19 cellular contexts compared by ENCODE assay signal in the genomic region with DNA sequence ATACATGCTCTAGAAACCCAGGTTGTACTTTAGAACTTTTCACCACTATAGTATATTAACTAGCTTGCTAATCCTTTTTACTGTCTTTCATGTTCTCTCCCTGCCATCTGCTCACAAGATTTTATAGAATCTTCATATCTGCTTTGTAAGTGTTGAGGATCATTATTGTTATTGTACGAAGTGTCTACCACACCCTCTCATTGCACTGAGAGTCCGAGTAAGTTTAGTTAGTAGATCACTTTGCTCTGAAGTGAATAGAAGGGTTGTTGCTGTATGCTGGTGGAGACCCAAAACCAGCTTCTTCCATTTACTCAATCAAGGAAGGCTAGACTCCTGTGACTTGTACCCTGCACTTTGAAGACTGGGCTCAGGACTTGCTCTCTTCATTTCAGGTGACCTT. TPM values are rescaled to one million over a fixed set of nuclear protein-coding genes. Genes with fewer than 3 reads are reported as not detected.
DNase-seq lines count a peak whose midpoint lies in the region; ATAC-seq, FAIRE-seq and TF ChIP-seq lines count a peak whose summit lies in the region.
"Had no signal": no experiment of that assay in that cellular context is flagged by ENCODE, and none has a peak within 500 bp of the region (broad histone marks: within the 10 kb centered on the region; RNA-seq: fewer than 3 reads in every experiment).

No MANE protein-coding gene starts in this region.

- H3K27ac Mint-ChIP-seq in MCF 10A (ENCODE audit: low read depth, unreplicated experiment) (peak overlapping the region; percentile 27), type B pancreatic cell (peak overlapping the region; percentile 68)
- H3K27ac Mint-ChIP-seq: activated B cell treated with CpG ODN at 0.5 μM for 24 hours; activated CD8-positive, alpha-beta T cell treated with anti-CD3 and anti-CD28 coated beads, Interleukin-2, amount 10 ng/mL, durations not matched to agents 7 days and 5 days; activated naive CD4-positive, alpha-beta T cell treated with anti-CD3 and anti-CD28 coated beads, Interleukin-2, amount 10 ng/mL, durations not matched to agents 7 days and 5 days; activated T-cell treated with anti-CD3 and anti-CD28 coated beads, Interleukin-2, amount 50 U/mL, for 24 hours had no signal

- peak; percentile 23 for FAIRE-seq in K562 (lab: Jason Lieb, UNC)

- H4K20me1 ChIP-seq in mammary epithelial cell (ENCODE audit: insufficient read depth, low read length) (no peaks in the 10 kb centered on the region), K562 (replicated peaks; ENCODE audit: control insufficient read depth, insufficient read depth, low read length) (no peaks in the 10 kb centered on the region; the same call in 1 of the 2 replicates)

- no peak overlapping the region for H2AFZ ChIP-seq in mammary epithelial cell (ENCODE audit: low read depth, low read length)
- no peak overlapping the region for H2AFZ ChIP-seq in K562 (ENCODE audit: low read depth, low read length)

- dilution Hi-C loops in mammary epithelial cell (cut with HindIII; ENCODE audit: low sequenced_read_pairs) = no loop called here

- peaks cover 3% of the 10 kb centered on the region for H3K9me3 Mint-ChIP-seq in MCF 10A (ENCODE audit: unreplicated experiment)
- no peaks in the 10 kb centered on the region for H3K9me3 Mint-ChIP-seq in type B pancreatic cell
- H3K9me3 Mint-ChIP-seq: activated B cell treated with CpG ODN at 0.5 μM for 24 hours; activated naive CD4-positive, alpha-beta T cell treated with anti-CD3 and anti-CD28 coated beads, Interleukin-2, amount 10 ng/mL, durations not matched to agents 7 days and 5 days; activated T-cell treated with anti-CD3 and anti-CD28 coated beads, Interleukin-2, amount 50 U/mL, for 24 hours had no signal

- no peak overlapping the region for H3K4me3 Mint-ChIP-seq in MCF 10A (ENCODE audit: unreplicated experiment)
- H3K4me3 Mint-ChIP-seq in type B pancreatic cell = peak overlapping the region; percentile 14
- H3K4me3 Mint-ChIP-seq: activated B cell treated with CpG ODN at 0.5 μM for 24 hours; activated CD8-positive, alpha-beta T cell treated with anti-CD3 and anti-CD28 coated beads, Interleukin-2, amount 10 ng/mL, durations not matched to agents 7 days and 5 days; activated naive CD4-positive, alpha-beta T cell treated with anti-CD3 and anti-CD28 coated beads, Interleukin-2, amount 10 ng/mL, durations not matched to agents 7 days and 5 days; activated T-cell treated with anti-CD3 and anti-CD28 coated beads, Interleukin-2, amount 50 U/mL, for 24 hours had no signal

- no peak overlapping the region for H3K4me3 ChIP-seq in mammary epithelial cell (replicated peaks in 1 of 3; ENCODE audit: insufficient read depth in 1 of 3, low read depth in 2 of 3, low read length in 3 of 3)
- no peak overlapping the region for H3K4me3 ChIP-seq in K562
- peak overlapping the region; percentile 25 to 59 for H3K4me3 ChIP-seq in mucosa of rectum (ENCODE audit: low read length in 2 of 2)
- H3K4me3 ChIP-seq in vagina = no peak overlapping the region

- POLR2A ChIA-PET in MCF 10A (lab: Yijun Ruan, JAX) = interaction anchor here (0.5 to 8.6 kb wide), 5 partner anchors 8 to 83 kb away, joined by 3 to 66 read pairs (median 12); partner anchors contain the start of gene GAB1
- POLR2A ChIA-PET in K562 (lab: Yijun Ruan, JAX) = interaction anchor here (2.1 to 2.4 kb wide), 2 partner anchors 10 to 16 kb away, joined by 4 to 11 read pairs; no protein-coding TSS in a partner anchor

- H3K9ac ChIP-seq in mammary epithelial cell (ENCODE audit: insufficient read depth, low read length) = no peak overlapping the region
- H3K9ac ChIP-seq in K562 (ENCODE audit: insufficient read depth in 1 of 2, low read depth in 2 of 2, low read length in 2 of 2) = no peak overlapping the region
- H3K9ac ChIP-seq in mucosa of rectum (ENCODE audit: low read depth in 1 of 2, low read length in 2 of 2) = no peak overlapping the region

- H3K4me1 ChIP-seq in mammary epithelial cell (ENCODE audit: insufficient read depth, low read length) (peaks cover 53% of the 10 kb centered on the region), K562 (replicated peaks in 1 of 2; ENCODE audit: control insufficient read depth in 2 of 2, insufficient read depth in 2 of 2, low read length in 2 of 2) (peaks cover 17 to 18% of the 10 kb centered on the region in 2 experiments), mucosa of rectum (ENCODE audit: control insufficient read depth in 2 of 2, insufficient read depth in 2 of 2, low read length in 2 of 2) (peaks cover 50 to 63% of the 10 kb centered on the region in 2 donors), vagina (peaks cover 64% of the 10 kb centered on the region)
- H3K4me1 ChIP-seq: BE2C had no signal

- no peak for TF ChIP-seq CTCF in MCF 10A (IDR thresholded peaks at IDR 0.05; ENCODE audit: unreplicated experiment)
- no peak for TF ChIP-seq CTCF in mammary epithelial cell (conservative IDR thresholded peaks at IDR 0.05 in 1 of 2, IDR thresholded peaks at IDR 0.05 in 1 of 2; ENCODE audit: extremely low read depth in 1 of 2, insufficient read depth in 1 of 2, low read depth in 1 of 2, low read length in 2 of 2)
- no peak for TF ChIP-seq CTCF in K562 (IDR thresholded peaks at IDR 0.05 in 2 of 3, conservative IDR thresholded peaks at IDR 0.05 in 1 of 3; ENCODE audit: insufficient read depth in 2 of 3, low read depth in 1 of 3, low read length in 3 of 3)
- TF ChIP-seq CTCF in type B pancreatic cell (conservative IDR thresholded peaks at IDR 0.05) = no peak
- no peak for TF ChIP-seq CTCF in vagina (IDR thresholded peaks at IDR 0.05)

- TF ChIP-seq POLR2A in K562 (conservative IDR thresholded peaks at IDR 0.05) (no peak), vagina (IDR thresholded peaks at IDR 0.05) (no peak)

- no peak overlapping the region for H3K4me2 ChIP-seq in mammary epithelial cell (ENCODE audit: insufficient read depth, low read depth, low read length)
- H3K4me2 ChIP-seq in K562 (ENCODE audit: insufficient read depth, low read length) = no peak overlapping the region

- no peaks in the 10 kb centered on the region for H3K9me1 ChIP-seq in K562 (ENCODE audit: control insufficient read depth, insufficient read depth, low read length)

- no peaks in the 10 kb centered on the region for H3K27me3 ChIP-seq in mammary epithelial cell (ENCODE audit: insufficient read depth, low read length)
- no peaks in the 10 kb centered on the region for H3K27me3 ChIP-seq in K562 (ENCODE audit: control insufficient read depth in 2 of 2, insufficient read depth in 2 of 2, low read length in 2 of 2)
- H3K27me3 ChIP-seq in mucosa of rectum (ENCODE audit: control insufficient read depth in 2 of 2, insufficient read depth in 2 of 2, low read length in 2 of 2) = no peaks in the 10 kb centered on the region
- H3K27me3 ChIP-seq in vagina = no peaks in the 10 kb centered on the region
- H3K27me3 ChIP-seq: BE2C had no signal

- in situ Hi-C loops in mammary epithelial cell (cut with MboI; ENCODE audit: low sequenced_read_pairs in 2 of 2) (no loop called here), K562 (cut with MboI) (no loop called here)

- H3K79me2 ChIP-seq in mammary epithelial cell (ENCODE audit: insufficient read depth, low read length) (peaks cover 67% of the 10 kb centered on the region), K562 (ENCODE audit: control insufficient read depth, insufficient read depth, low read length) (peaks cover 76% of the 10 kb centered on the region)

- H3K27me3 Mint-ChIP-seq in MCF 10A (ENCODE audit: insufficient read depth, unreplicated experiment) (no peaks in the 10 kb centered on the region), type B pancreatic cell (no peaks in the 10 kb centered on the region)
- H3K27me3 Mint-ChIP-seq: activated B cell treated with CpG ODN at 0.5 μM for 24 hours had no signal

- peaks cover 34% of the 10 kb centered on the region for H3K4me1 Mint-ChIP-seq in MCF 10A (ENCODE audit: insufficient read depth, unreplicated experiment)
- peaks cover 46% of the 10 kb centered on the region for H3K4me1 Mint-ChIP-seq in type B pancreatic cell (ENCODE audit: unreplicated experiment)

- BruUV-seq in MCF 10A (replicated peaks; lab: Mats Ljungman, UMichigan) (no TSS peak), mammary epithelial cell (replicated peaks; lab: Mats Ljungman, UMichigan) (no TSS peak), K562 (replicated peaks; lab: Mats Ljungman, UMichigan) (no TSS peak)

- intact Hi-C loops in MCF 10A (cut with micrococcal nuclease) = no loop called here
- intact Hi-C loops in mammary epithelial cell (cut with micrococcal nuclease) = no loop called here
- intact Hi-C loops in K562 (cut with micrococcal nuclease) = no loop called here
- intact Hi-C loops in vagina (cut with DNase I) = no loop called here

- no peak for DNase-seq in MCF 10A (ENCODE audit: unreplicated experiment)
- no peak for DNase-seq in mammary epithelial cell
- no peak for DNase-seq in K562 (ENCODE audit: extremely low read depth in 1 of 4, low spot score in 3 of 4)
- DNase-seq in type B pancreatic cell (ENCODE audit: extremely low spot score, unreplicated experiment) = no peak
- no peak for DNase-seq in NCI-H1105 treated with DMSO at 0.1 percent for 48 hours (lab: John Stamatoyannopoulos, UW)
- DNase-seq in vagina (ENCODE audit: extremely low spot score in 2 of 2) = no peak
- DNase-seq: activated B cell treated with CpG ODN at 0.5 μM for 24 hours; activated CD8-positive, alpha-beta T cell treated with anti-CD3 and anti-CD28 coated beads, Interleukin-2, amount 10 ng/mL, durations not matched to agents 7 days and 5 days; activated naive CD4-positive, alpha-beta T cell treated with anti-CD3 and anti-CD28 coated beads, Interleukin-2, amount 10 ng/mL, durations not matched to agents 7 days and 5 days; activated T-cell treated with anti-CD3 and anti-CD28 coated beads, Interleukin-2, amount 50 U/mL, for 24 hours; BE2C; EL; KBM-7; NCI-H774; T-helper 2 cell had no signal

- H3K27ac ChIP-seq in mammary epithelial cell (ENCODE audit: insufficient read depth, low read depth, low read length) (no peak overlapping the region), K562 (ENCODE audit: extremely low read depth, low read depth, low read length) (no peak overlapping the region), mucosa of rectum (ENCODE audit: low read depth in 2 of 2, low read length in 2 of 2) (peak overlapping the region; percentile 60 to 67), vagina (no peak overlapping the region)
- H3K27ac ChIP-seq: 22Rv1 had no signal

- H3K36me3 ChIP-seq in mammary epithelial cell (ENCODE audit: insufficient read depth, low read length) (no peaks in the 10 kb centered on the region), K562 (ENCODE audit: control insufficient read depth, insufficient read depth, low read length) (no peaks in the 10 kb centered on the region), mucosa of rectum (ENCODE audit: control insufficient read depth in 2 of 2, insufficient read depth in 2 of 2, low read length in 2 of 2) (no peaks in the 10 kb centered on the region), vagina (no peaks in the 10 kb centered on the region)
- H3K36me3 ChIP-seq: BE2C had no signal

- TF ChIP-seq EP300 in K562 (IDR thresholded peaks at IDR 0.05; ENCODE audit: low read length) = no peak

- peak; percentile 39 for ATAC-seq in K562
- no peak for ATAC-seq in HG02763 (IDR thresholded peaks at IDR 0.05; ENCODE audit: unreplicated experiment)
- ATAC-seq: activated CD8-positive, alpha-beta T cell treated with anti-CD3 and anti-CD28 coated beads, Interleukin-2, amount 10 ng/mL, durations not matched to agents 7 days and 5 days; Panc1 had no signal

- TF ChIP-seq RAD21 in K562 (CRISPR knock-in tag; conservative IDR thresholded peaks at IDR 0.05 in 1 of 2, IDR thresholded peaks at IDR 0.05 in 1 of 2) = no peak

- H3K36me3 Mint-ChIP-seq in MCF 10A (ENCODE audit: insufficient read depth, unreplicated experiment) (no peaks in the 10 kb centered on the region), type B pancreatic cell (peaks cover 6% of the 10 kb centered on the region)
- H3K36me3 Mint-ChIP-seq: activated naive CD4-positive, alpha-beta T cell treated with anti-CD3 and anti-CD28 coated beads, Interleukin-2, amount 10 ng/mL, durations not matched to agents 7 days and 5 days had no signal

- 93% methylated on average over 2 of the region's 2 CpGs for whole genome bisulfite sequencing in mammary epithelial cell (ENCODE audit: low coverage, missing lambda C conversion rate)
- WGBS in K562 (ENCODE audit: insufficient coverage, low coverage, missing lambda C conversion rate) = 25% methylated on average over 2 of the region's 2 CpGs

- H3K9me3 ChIP-seq in mammary epithelial cell (replicated peaks; ENCODE audit: insufficient read depth, low read length) (no peaks in the 10 kb centered on the region), K562 (replicated peaks; ENCODE audit: control insufficient read depth, insufficient read depth, low read depth, low read length) (no peaks in the 10 kb centered on the region), mucosa of rectum (ENCODE audit: control insufficient read depth in 2 of 2, low read length in 2 of 2) (no peaks in the 10 kb centered on the region), vagina (no peaks in the 10 kb centered on the region)
- H3K9me3 ChIP-seq: BE2C had no signal

- CTCF ChIA-PET in MCF 10A (lab: Yijun Ruan, JAX) (no interaction called here), mammary epithelial cell (lab: Charles Lee; ENCODE audit: low non-redundant PET) (no interaction called here), K562 (lab: Yijun Ruan, JAX; ENCODE audit: low intra/inter-chr PET ratio) (no interaction called here)

RNA-seq across cellular contexts. Expression of gene GAB1, which starts 17.1 kb away (rescaled TPM):
- total RNA-seq in MCF 10A (2022) (5.9 and 7.6 TPM in 2 replicates), mammary epithelial cell (10 to 100 TPM; 20.5 to 20.7 TPM), K562 (2014; rRNA removed) (5.3 and 8.9 TPM in 2 replicates), K562 (2014; rRNA removed; fragmentation: Illumina TruSeq; extraction: Trizol) (9.7 and 12.0 TPM in 2 replicates), K562 (2015; rRNA removed; fragmentation: Illumina TruSeq; extraction: Trizol) (8.0 and 8.7 TPM in 2 replicates), K562 (2021) (10.3 and 10.9 TPM in 2 replicates), type B pancreatic cell (ENCODE audit: low replicate concordance) (27.0 and 33.5 TPM in 2 replicates), vagina (29.0 TPM)
- polyA plus RNA-seq in mammary epithelial cell (9.1 TPM), K562 (2011; rRNA removed) (7.5 and 8.8 TPM in 2 replicates), K562 (2014; fragmentation: Illumina TruSeq; extraction: Trizol) (12.4 and 14.6 TPM in 2 replicates), K562 (2014; fragmentation: Nextera tagmentation; extraction: Ambion mirVana) (1 to 10 TPM; 1.3 to 2.2 TPM), K562 (2014; rRNA removed) (2.9 and 7.1 TPM in 2 replicates)
- polyA minus RNA-seq in mammary epithelial cell = 67.3 TPM
- total RNA-seq in K562 (2011; cell fraction: chromatin; rRNA removed; ENCODE audit: low replicate concordance) = 25.0 and 56.0 TPM in 2 replicates
- total RNA-seq in K562 (2011; cell fraction: nucleolus; rRNA removed) = 10.0 and 11.8 TPM in 2 replicates
- 25.5 and 30.8 TPM in 2 replicates for total RNA-seq in K562 (2011; cell fraction: nucleoplasm; rRNA removed)
- 3.1 and 3.5 TPM in 2 replicates for polyA plus RNA-seq in K562 (2011; cell fraction: cytosol; rRNA removed)
- polyA plus RNA-seq in K562 (2011; cell fraction: nucleus; rRNA removed) = 14.7 and 16.9 TPM in 2 replicates
- 2.7 and 5.0 TPM in 2 replicates for polyA plus RNA-seq in K562 (2012)
- 17.5 and 25.5 TPM in 2 replicates for polyA minus RNA-seq in K562 (2011; rRNA and poly(A)+ RNA removed)
- 7.1 and 7.4 TPM in 2 replicates for polyA minus RNA-seq in K562 (2011; cell fraction: cytosol; rRNA and poly(A)+ RNA removed)
- 14.5 and 16.8 TPM in 2 replicates for polyA minus RNA-seq in K562 (2011; cell fraction: nucleus; rRNA and poly(A)+ RNA removed)

Comparison
In these comparisons a context has a peak if more than half of its experiments do, and no peak if none do; other contexts are left out.
1. H3K27ac ChIP-seq: peak in mucosa of rectum (2 of 2); none in mammary epithelial cell (single experiment), K562 (single experiment) and vagina (single experiment).
2. H3K4me3 ChIP-seq: peak in mucosa of rectum (2 of 2); none in mammary epithelial cell (0 of 3), K562 (single experiment) and vagina (0 of 2).